ENCODE assay signal across 2 cellular contexts in genomic region chr11:12109591-12110196, GRCh38.
TF ChIP-seq lines count a peak whose summit lies in the region.

No MANE protein-coding gene starts in this region.

TF ChIP-seq in H1, 55 proteins besides CTCF, POLR2A, EP300 and RAD21:
- TF ChIP-seq GABPA (IDR thresholded peaks at IDR 0.05; ENCODE audit: borderline replicate concordance, insufficient read depth, low read length) (no peak), SUZ12 (IDR thresholded peaks at IDR 0.05; ENCODE audit: low read length) (no peak), E2F6 (IDR thresholded peaks at IDR 0.05) (no peak), SAP30 (IDR thresholded peaks at IDR 0.05; ENCODE audit: insufficient read depth, insufficient replicate concordance, low read length) (no peak), MAX (IDR thresholded peaks at IDR 0.05) (no peak), ASH2L (IDR thresholded peaks at IDR 0.05; ENCODE audit: low read length) (no peak), POLR2AphosphoS5 (IDR thresholded peaks at IDR 0.05; ENCODE audit: low read depth, low read length) (no peak), CHD1 (IDR thresholded peaks at IDR 0.05; ENCODE audit: low read depth, low read length) (no peak), POU5F1 (IDR thresholded peaks at IDR 0.05; ENCODE audit: low read depth, low read length) (no peak), NRF1 (IDR thresholded peaks at IDR 0.05; ENCODE audit: low read depth, low read length) (no peak), CHD2 (IDR thresholded peaks at IDR 0.05; ENCODE audit: low read length) (no peak), CBX5 (IDR thresholded peaks at IDR 0.05; ENCODE audit: low read depth, low read length) (no peak), NANOG (IDR thresholded peaks at IDR 0.05; ENCODE audit: insufficient read depth, low read depth, low read length, poor library complexity, severe bottlenecking) (no peak), SRF (IDR thresholded peaks at IDR 0.05; ENCODE audit: low read depth, low read length) (no peak), GTF2F1 (IDR thresholded peaks at IDR 0.05; ENCODE audit: borderline replicate concordance, low read depth, low read length) (no peak)
TF ChIP-seq in H1: peak in this region for 0.

TF ChIP-seq in neural cell, 6 proteins besides CTCF, POLR2A, EP300 and RAD21:
- TF ChIP-seq REST (IDR thresholded peaks at IDR 0.05; ENCODE audit: borderline replicate concordance) (no peak), SMC3 (conservative IDR thresholded peaks at IDR 0.05; ENCODE audit: poor library complexity) (no peak), MXI1 (conservative IDR thresholded peaks at IDR 0.05; ENCODE audit: poor library complexity, severe bottlenecking) (no peak), EZH2 (IDR thresholded peaks at IDR 0.05; ENCODE audit: borderline replicate concordance, insufficient read depth, low read length, poor library complexity, severe bottlenecking) (no peak), POLR2AphosphoS5 (IDR thresholded peaks at IDR 0.05) (no peak), TAF1 (IDR thresholded peaks at IDR 0.05; ENCODE audit: low read depth) (no peak)
